Comparison of ENCODE assay signal across 7 cellular contexts in genomic region chr4:74206088-74206826, GRCh38. TPM values are rescaled to one million over a fixed set of nuclear protein-coding genes. Genes with fewer than 3 reads are reported as not detected.
DNase-seq lines count a peak whose midpoint lies in the region; ATAC-seq and TF ChIP-seq lines count a peak whose summit lies in the region.

No MANE protein-coding gene starts in this region.

- no peaks in the 10 kb centered on the region for H3K9me2 ChIP-seq in OCI-LY1 (ENCODE audit: low read depth, low read length)

- TF ChIP-seq CTCF in OCI-LY1 (IDR thresholded peaks at IDR 0.05; ENCODE audit: low read length), result no peak
- TF ChIP-seq CTCF in CD4-positive, alpha-beta T cell (IDR thresholded peaks at IDR 0.05), result no peak

- peak overlapping the region; percentile 36 to 75 (median 68) for H3K4me3 Mint-ChIP-seq in immature natural killer cell
- no peak overlapping the region for H3K4me3 Mint-ChIP-seq in activated CD8-positive, alpha-beta memory T cell treated with anti-CD3 and anti-CD28 coated beads, Interleukin-2, amount 10 ng/mL, durations not matched to agents 7 days and 5 days
- H3K4me3 Mint-ChIP-seq in CD4-positive, alpha-beta T cell, result no peak overlapping the region

- H3K27me3 Mint-ChIP-seq in immature natural killer cell (ENCODE audit: low read depth in 3 of 3), result no peaks in the 10 kb centered on the region
- no peaks in the 10 kb centered on the region for H3K27me3 Mint-ChIP-seq in activated CD8-positive, alpha-beta memory T cell treated with anti-CD3 and anti-CD28 coated beads, Interleukin-2, amount 10 ng/mL, durations not matched to agents 7 days and 5 days
- H3K27me3 Mint-ChIP-seq in CD4-positive, alpha-beta T cell, result no peaks in the 10 kb centered on the region

- peak overlapping the region; percentile 56 for H3K4me2 ChIP-seq in OCI-LY1 (ENCODE audit: low read length)

- intact Hi-C loops in CD4-positive, alpha-beta T cell (cut with DNase I, micrococcal nuclease), result no loop called here

- DNase-seq in immature natural killer cell, result peak in 1 of 3 donors; percentile 6
- DNase-seq in activated CD8-positive, alpha-beta memory T cell treated with anti-CD3 and anti-CD28 coated beads, Interleukin-2, amount 10 ng/mL, durations not matched to agents 7 days and 5 days, result no peak
- DNase-seq in cerebellum (ENCODE audit: low spot score), result no peak
- no peak for DNase-seq in CD4-positive, alpha-beta T cell

- ATAC-seq in GM18868 (IDR thresholded peaks at IDR 0.05; ENCODE audit: unreplicated experiment) (peak; percentile 84), HG02642 (IDR thresholded peaks at IDR 0.05; ENCODE audit: poor library complexity, unreplicated experiment) (peak; percentile 73)
- no peak for ATAC-seq in activated CD8-positive, alpha-beta memory T cell treated with anti-CD3 and anti-CD28 coated beads, Interleukin-2, amount 10 ng/mL, durations not matched to agents 7 days and 5 days
- no peak for ATAC-seq in CD4-positive, alpha-beta T cell (ENCODE audit: poor library complexity)

- peak overlapping the region; percentile 41 to 82 (median 75) for H3K27ac Mint-ChIP-seq in immature natural killer cell
- no peak overlapping the region for H3K27ac Mint-ChIP-seq in activated CD8-positive, alpha-beta memory T cell treated with anti-CD3 and anti-CD28 coated beads, Interleukin-2, amount 10 ng/mL, durations not matched to agents 7 days and 5 days
- no peak overlapping the region for H3K27ac Mint-ChIP-seq in CD4-positive, alpha-beta T cell

- H3K79me2 ChIP-seq in OCI-LY1 (ENCODE audit: insufficient read depth, low read length), result no peaks in the 10 kb centered on the region

- peaks cover 0 to 31% (median 19%) of the 10 kb centered on the region in 3 donors for H3K36me3 Mint-ChIP-seq in immature natural killer cell
- H3K36me3 Mint-ChIP-seq in activated CD8-positive, alpha-beta memory T cell treated with anti-CD3 and anti-CD28 coated beads, Interleukin-2, amount 10 ng/mL, durations not matched to agents 7 days and 5 days, result peaks cover 7% of the 10 kb centered on the region
- peaks cover 46% of the 10 kb centered on the region for H3K36me3 Mint-ChIP-seq in CD4-positive, alpha-beta T cell (ENCODE audit: low read depth)

- peak overlapping the region; percentile 33; the same call in 1 of the 2 replicates for H3K9ac ChIP-seq in OCI-LY1 (ENCODE audit: low read length)

- peak overlapping the region; percentile 18 for H3K4me3 ChIP-seq in OCI-LY1 (ENCODE audit: low read depth, low read length, poor library complexity, severe bottlenecking)

- POLR2A ChIA-PET in CD4-positive, alpha-beta T cell (lab: Charles Lee), result no interaction called here

- H3K27ac ChIP-seq in OCI-LY1 (ENCODE audit: low read depth, low read length, poor library complexity, severe bottlenecking), result peak overlapping the region; percentile 59
- H3K27ac ChIP-seq in CD4-positive, alpha-beta T cell (ENCODE audit: low read depth, low read length), result no peak overlapping the region

- H3K9me3 ChIP-seq in OCI-LY1 (ENCODE audit: low read length), result no peaks in the 10 kb centered on the region
- no peaks in the 10 kb centered on the region for H3K9me3 ChIP-seq in CD4-positive, alpha-beta T cell (ENCODE audit: control insufficient read depth, low read length)

- peaks cover 21% of the 10 kb centered on the region for H3K4me1 ChIP-seq in OCI-LY1 (ENCODE audit: insufficient read depth, low read length, severe bottlenecking)

- no peaks in the 10 kb centered on the region for H3F3A ChIP-seq in OCI-LY1 (ENCODE audit: insufficient read depth, low read length)

- no peaks in the 10 kb centered on the region for H3K9me3 Mint-ChIP-seq in immature natural killer cell
- no peaks in the 10 kb centered on the region for H3K9me3 Mint-ChIP-seq in activated CD8-positive, alpha-beta memory T cell treated with anti-CD3 and anti-CD28 coated beads, Interleukin-2, amount 10 ng/mL, durations not matched to agents 7 days and 5 days (ENCODE audit: low read depth)
- no peaks in the 10 kb centered on the region for H3K9me3 Mint-ChIP-seq in CD4-positive, alpha-beta T cell

- H3K27me3 ChIP-seq in OCI-LY1 (ENCODE audit: insufficient read depth, low read length), result no peaks in the 10 kb centered on the region
- H3K27me3 ChIP-seq in CD4-positive, alpha-beta T cell (ENCODE audit: control insufficient read depth, insufficient read depth, low read length), result no peaks in the 10 kb centered on the region

- CTCF ChIA-PET in activated CD8-positive, alpha-beta memory T cell treated with anti-CD3 and anti-CD28 coated beads, Interleukin-2, amount 10 ng/mL, durations not matched to agents 7 days and 5 days (lab: Charles Lee), result interaction anchor here (0.7 to 1.1 kb wide), 2 partner anchors 13 to 23 kb away, joined by 3 to 5 read pairs; no protein-coding TSS in a partner anchor
- CTCF ChIA-PET in CD4-positive, alpha-beta T cell (lab: Charles Lee), result no interaction called here

- H3K4me1 Mint-ChIP-seq in immature natural killer cell, result peaks cover 18 to 23% of the 10 kb centered on the region in 2 donors
- peaks cover 7% of the 10 kb centered on the region for H3K4me1 Mint-ChIP-seq in activated CD8-positive, alpha-beta memory T cell treated with anti-CD3 and anti-CD28 coated beads, Interleukin-2, amount 10 ng/mL, durations not matched to agents 7 days and 5 days
- no peaks in the 10 kb centered on the region for H3K4me1 Mint-ChIP-seq in CD4-positive, alpha-beta T cell (ENCODE audit: low read depth)

- no peaks in the 10 kb centered on the region; the same call in 1 of the 2 replicates for H3K36me3 ChIP-seq in OCI-LY1 (ENCODE audit: insufficient read depth, low read length)

- no peaks in the 10 kb centered on the region for H4K20me1 ChIP-seq in OCI-LY1 (ENCODE audit: insufficient read depth, low read length)

- H2AFZ ChIP-seq in OCI-LY1 (ENCODE audit: low read length), result peak overlapping the region; percentile 83; the same call in 1 of the 2 replicates

RNA-seq across cellular contexts. Expression of gene MTHFD2L, which starts 48.3 kb away (rescaled TPM):
- 1 to 10 TPM; 4.5 to 5.7 (median 4.6) TPM for polyA plus RNA-seq in immature natural killer cell
- total RNA-seq in activated CD8-positive, alpha-beta memory T cell treated with anti-CD3 and anti-CD28 coated beads, Interleukin-2, amount 10 ng/mL, durations not matched to agents 7 days and 5 days, result 1 to 10 TPM; 6.5 to 6.8 TPM
- total RNA-seq in cerebellum, result 47.1 TPM
- total RNA-seq in CD4-positive, alpha-beta T cell, result 10 to 100 TPM; 13.7 to 14.4 TPM

Comparison
In these comparisons a context has a peak if more than half of its experiments do, and no peak if none do; other contexts are left out.
1. ATAC-seq: peak in GM18868 (single experiment) and HG02642 (single experiment); none in activated CD8-positive, alpha-beta memory T cell treated with anti-CD3 and anti-CD28 coated beads, Interleukin-2, amount 10 ng/mL, durations not matched to agents 7 days and 5 days (single experiment) and CD4-positive, alpha-beta T cell (single experiment).
2. H3K27ac Mint-ChIP-seq: peak in immature natural killer cell (6 of 6); none in activated CD8-positive, alpha-beta memory T cell treated with anti-CD3 and anti-CD28 coated beads, Interleukin-2, amount 10 ng/mL, durations not matched to agents 7 days and 5 days (single experiment) and CD4-positive, alpha-beta T cell (single experiment).
3. H3K4me3 Mint-ChIP-seq: peak in immature natural killer cell (5 of 5); none in activated CD8-positive, alpha-beta memory T cell treated with anti-CD3 and anti-CD28 coated beads, Interleukin-2, amount 10 ng/mL, durations not matched to agents 7 days and 5 days (single experiment) and CD4-positive, alpha-beta T cell (single experiment).